In the genomic region with DNA sequence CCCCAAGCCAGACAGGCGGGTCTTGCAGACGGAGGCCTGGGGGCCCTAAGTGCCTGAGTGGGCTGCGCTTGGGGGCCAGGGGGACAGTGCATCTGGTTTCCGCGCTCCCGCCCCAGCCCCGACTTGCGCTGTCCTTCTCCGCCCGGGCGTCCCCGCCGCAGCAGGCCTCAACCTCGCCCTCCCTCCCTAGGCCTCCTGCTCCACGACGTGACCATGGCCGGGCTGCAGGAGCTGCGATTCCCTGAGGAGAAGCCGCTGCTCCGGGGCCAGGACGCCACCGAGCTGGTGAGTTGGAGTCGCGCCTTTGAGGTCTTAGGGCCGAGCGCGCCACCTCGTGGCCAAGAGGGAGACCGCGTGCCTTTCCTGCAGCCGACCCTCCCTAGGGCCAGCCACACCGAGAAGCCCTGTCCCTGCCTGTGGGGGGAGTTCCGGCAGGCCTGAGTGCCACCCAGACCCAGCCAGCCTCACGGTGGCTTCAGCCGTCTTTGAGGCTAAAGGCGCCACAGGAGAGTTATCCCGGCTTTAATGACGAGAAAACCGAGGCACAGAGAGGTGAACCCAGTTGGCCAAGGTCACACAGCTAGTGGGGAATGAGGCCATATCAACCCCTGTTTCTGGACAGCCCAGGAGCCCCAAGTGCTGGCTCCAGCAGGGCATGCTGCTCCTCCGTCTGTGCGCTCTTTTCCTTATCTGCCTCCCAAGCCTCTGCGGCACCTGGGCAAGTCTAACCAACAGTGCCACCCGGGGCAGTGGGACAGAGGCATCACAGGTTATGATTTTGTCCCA, we compare ENCODE assay signal across 1 cellular context.
A peak's percentile ranks its signal among the peaks of the same experiment; 100 is the strongest.
TF ChIP-seq lines count a peak whose summit lies in the region.

No MANE protein-coding gene starts in this region.

TF ChIP-seq in HepG2, 621 proteins besides CTCF, POLR2A, EP300 and RAD21 (continued from another document and continues in another):
- TF ChIP-seq BCLAF1 (IDR thresholded peaks at IDR 0.05) (no peak), ZNF816 (CRISPR knock-in tag; IDR thresholded peaks at IDR 0.05; ENCODE audit: borderline replicate concordance) (no peak), HNRNPL (IDR thresholded peaks at IDR 0.05; ENCODE audit: low read depth, low read length) (no peak), ATF2 (CRISPR knock-in tag; IDR thresholded peaks at IDR 0.05) (0 out of 2 replicates have a peak, but pooled peaks have one; percentile 38), TMF1 (CRISPR knock-in tag; IDR thresholded peaks at IDR 0.05; ENCODE audit: low read depth) (0 out of 2 replicates have a peak, but pooled peaks have one; percentile 53), ZNF550 (CRISPR knock-in tag; IDR thresholded peaks at IDR 0.05; ENCODE audit: borderline replicate concordance) (no peak), ZBTB7B (CRISPR knock-in tag; IDR thresholded peaks at IDR 0.05) (peak; percentile 30; the same call in 1 of the 2 replicates), SKIL (CRISPR knock-in tag; IDR thresholded peaks at IDR 0.05; ENCODE audit: borderline replicate concordance) (no peak), ZNF30 (CRISPR knock-in tag; IDR thresholded peaks at IDR 0.05) (no peak), KDM5B (CRISPR knock-in tag; IDR thresholded peaks at IDR 0.05; ENCODE audit: borderline replicate concordance) (peak; percentile 87; the same call in 1 of the 2 replicates), ZNF782 (CRISPR knock-in tag; IDR thresholded peaks at IDR 0.05; ENCODE audit: borderline replicate concordance) (no peak), ZNF589 (CRISPR knock-in tag; conservative IDR thresholded peaks at IDR 0.05) (no peak), THYN1 (CRISPR knock-in tag; IDR thresholded peaks at IDR 0.05; ENCODE audit: borderline replicate concordance, low read depth) (no peak), RBM22 (optimal IDR thresholded peaks at IDR 0.05; ENCODE audit: low read length) (no peak), SRY (CRISPR knock-in tag; IDR thresholded peaks at IDR 0.05) (0 out of 2 replicates have a peak, but pooled peaks have one; percentile 40), ATF7-NPFF (CRISPR knock-in tag; IDR thresholded peaks at IDR 0.05; ENCODE audit: low read depth) (no peak), ZNF768 (CRISPR knock-in tag; IDR thresholded peaks at IDR 0.05) (peak; percentile 99), TEF (CRISPR knock-in tag; IDR thresholded peaks at IDR 0.05) (no peak), MTA1 (CRISPR knock-in tag; IDR thresholded peaks at IDR 0.05; ENCODE audit: borderline replicate concordance) (peak; percentile 69; the same call in 1 of the 2 replicates), POLR2G (IDR thresholded peaks at IDR 0.05; ENCODE audit: low read depth, low read length) (no peak), U2AF2 (IDR thresholded peaks at IDR 0.05; ENCODE audit: low read depth, low read length) (no peak), MYC (CRISPR knock-in tag; IDR thresholded peaks at IDR 0.05; ENCODE audit: borderline replicate concordance) (peak; percentile 71; the same call in 1 of the 2 replicates), SPEN (CRISPR knock-in tag; IDR thresholded peaks at IDR 0.05; ENCODE audit: low read depth) (peak; percentile 75; the same call in 1 of the 2 replicates), PAX8 (CRISPR knock-in tag; IDR thresholded peaks at IDR 0.05; ENCODE audit: borderline replicate concordance) (0 out of 2 replicates have a peak, but pooled peaks have one; percentile 45)
- TF ChIP-seq, protein P1, sequence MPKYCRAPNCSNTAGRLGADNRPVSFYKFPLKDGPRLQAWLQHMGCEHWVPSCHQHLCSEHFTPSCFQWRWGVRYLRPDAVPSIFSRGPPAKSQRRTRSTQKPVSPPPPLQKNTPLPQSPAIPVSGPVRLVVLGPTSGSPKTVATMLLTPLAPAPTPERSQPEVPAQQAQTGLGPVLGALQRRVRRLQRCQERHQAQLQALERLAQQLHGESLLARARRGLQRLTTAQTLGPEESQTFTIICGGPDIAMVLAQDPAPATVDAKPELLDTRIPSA (CRISPR knock-in tag; IDR thresholded peaks at IDR 0.05; ENCODE audit: borderline replicate concordance), result no peak; the same call in 1 of the 2 replicates
- TF ChIP-seq, protein P2, sequence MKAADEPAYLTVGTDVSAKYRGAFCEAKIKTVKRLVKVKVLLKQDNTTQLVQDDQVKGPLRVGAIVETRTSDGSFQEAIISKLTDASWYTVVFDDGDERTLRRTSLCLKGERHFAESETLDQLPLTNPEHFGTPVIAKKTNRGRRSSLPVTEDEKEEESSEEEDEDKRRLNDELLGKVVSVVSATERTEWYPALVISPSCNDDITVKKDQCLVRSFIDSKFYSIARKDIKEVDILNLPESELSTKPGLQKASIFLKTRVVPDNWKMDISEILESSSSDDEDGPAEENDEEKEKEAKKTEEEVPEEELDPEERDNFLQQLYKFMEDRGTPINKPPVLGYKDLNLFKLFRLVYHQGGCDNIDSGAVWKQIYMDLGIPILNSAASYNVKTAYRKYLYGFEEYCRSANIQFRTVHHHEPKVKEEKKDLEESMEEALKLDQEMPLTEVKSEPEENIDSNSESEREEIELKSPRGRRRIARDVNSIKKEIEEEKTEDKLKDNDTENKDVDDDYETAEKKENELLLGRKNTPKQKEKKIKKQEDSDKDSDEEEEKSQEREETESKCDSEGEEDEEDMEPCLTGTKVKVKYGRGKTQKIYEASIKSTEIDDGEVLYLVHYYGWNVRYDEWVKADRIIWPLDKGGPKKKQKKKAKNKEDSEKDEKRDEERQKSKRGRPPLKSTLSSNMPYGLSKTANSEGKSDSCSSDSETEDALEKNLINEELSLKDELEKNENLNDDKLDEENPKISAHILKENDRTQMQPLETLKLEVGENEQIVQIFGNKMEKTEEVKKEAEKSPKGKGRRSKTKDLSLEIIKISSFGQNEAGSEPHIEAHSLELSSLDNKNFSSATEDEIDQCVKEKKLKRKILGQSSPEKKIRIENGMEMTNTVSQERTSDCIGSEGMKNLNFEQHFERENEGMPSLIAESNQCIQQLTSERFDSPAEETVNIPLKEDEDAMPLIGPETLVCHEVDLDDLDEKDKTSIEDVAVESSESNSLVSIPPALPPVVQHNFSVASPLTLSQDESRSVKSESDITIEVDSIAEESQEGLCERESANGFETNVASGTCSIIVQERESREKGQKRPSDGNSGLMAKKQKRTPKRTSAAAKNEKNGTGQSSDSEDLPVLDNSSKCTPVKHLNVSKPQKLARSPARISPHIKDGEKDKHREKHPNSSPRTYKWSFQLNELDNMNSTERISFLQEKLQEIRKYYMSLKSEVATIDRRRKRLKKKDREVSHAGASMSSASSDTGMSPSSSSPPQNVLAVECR (CRISPR knock-in tag; IDR thresholded peaks at IDR 0.05; ENCODE audit: borderline replicate concordance), result peak; percentile 22; the same call in 1 of the 2 replicates
- TF ChIP-seq, protein P3, sequence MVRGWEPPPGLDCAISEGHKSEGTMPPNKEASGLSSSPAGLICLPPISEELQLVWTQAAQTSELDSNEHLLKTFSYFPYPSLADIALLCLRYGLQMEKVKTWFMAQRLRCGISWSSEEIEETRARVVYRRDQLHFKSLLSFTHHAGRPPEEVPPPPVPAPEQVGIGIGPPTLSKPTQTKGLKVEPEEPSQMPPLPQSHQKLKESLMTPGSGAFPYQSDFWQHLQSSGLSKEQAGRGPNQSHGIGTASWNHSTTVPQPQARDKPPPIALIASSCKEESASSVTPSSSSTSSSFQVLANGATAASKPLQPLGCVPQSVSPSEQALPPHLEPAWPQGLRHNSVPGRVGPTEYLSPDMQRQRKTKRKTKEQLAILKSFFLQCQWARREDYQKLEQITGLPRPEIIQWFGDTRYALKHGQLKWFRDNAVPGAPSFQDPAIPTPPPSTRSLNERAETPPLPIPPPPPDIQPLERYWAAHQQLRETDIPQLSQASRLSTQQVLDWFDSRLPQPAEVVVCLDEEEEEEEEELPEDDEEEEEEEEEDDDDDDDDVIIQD (CRISPR knock-in tag; IDR thresholded peaks at IDR 0.05; ENCODE audit: low read depth), result no peak
- TF ChIP-seq, protein P4, sequence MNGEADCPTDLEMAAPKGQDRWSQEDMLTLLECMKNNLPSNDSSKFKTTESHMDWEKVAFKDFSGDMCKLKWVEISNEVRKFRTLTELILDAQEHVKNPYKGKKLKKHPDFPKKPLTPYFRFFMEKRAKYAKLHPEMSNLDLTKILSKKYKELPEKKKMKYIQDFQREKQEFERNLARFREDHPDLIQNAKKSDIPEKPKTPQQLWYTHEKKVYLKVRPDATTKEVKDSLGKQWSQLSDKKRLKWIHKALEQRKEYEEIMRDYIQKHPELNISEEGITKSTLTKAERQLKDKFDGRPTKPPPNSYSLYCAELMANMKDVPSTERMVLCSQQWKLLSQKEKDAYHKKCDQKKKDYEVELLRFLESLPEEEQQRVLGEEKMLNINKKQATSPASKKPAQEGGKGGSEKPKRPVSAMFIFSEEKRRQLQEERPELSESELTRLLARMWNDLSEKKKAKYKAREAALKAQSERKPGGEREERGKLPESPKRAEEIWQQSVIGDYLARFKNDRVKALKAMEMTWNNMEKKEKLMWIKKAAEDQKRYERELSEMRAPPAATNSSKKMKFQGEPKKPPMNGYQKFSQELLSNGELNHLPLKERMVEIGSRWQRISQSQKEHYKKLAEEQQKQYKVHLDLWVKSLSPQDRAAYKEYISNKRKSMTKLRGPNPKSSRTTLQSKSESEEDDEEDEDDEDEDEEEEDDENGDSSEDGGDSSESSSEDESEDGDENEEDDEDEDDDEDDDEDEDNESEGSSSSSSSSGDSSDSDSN (CRISPR knock-in tag; IDR thresholded peaks at IDR 0.05), result peak; percentile 48; the same call in 1 of the 2 replicates
- TF ChIP-seq, protein P5, sequence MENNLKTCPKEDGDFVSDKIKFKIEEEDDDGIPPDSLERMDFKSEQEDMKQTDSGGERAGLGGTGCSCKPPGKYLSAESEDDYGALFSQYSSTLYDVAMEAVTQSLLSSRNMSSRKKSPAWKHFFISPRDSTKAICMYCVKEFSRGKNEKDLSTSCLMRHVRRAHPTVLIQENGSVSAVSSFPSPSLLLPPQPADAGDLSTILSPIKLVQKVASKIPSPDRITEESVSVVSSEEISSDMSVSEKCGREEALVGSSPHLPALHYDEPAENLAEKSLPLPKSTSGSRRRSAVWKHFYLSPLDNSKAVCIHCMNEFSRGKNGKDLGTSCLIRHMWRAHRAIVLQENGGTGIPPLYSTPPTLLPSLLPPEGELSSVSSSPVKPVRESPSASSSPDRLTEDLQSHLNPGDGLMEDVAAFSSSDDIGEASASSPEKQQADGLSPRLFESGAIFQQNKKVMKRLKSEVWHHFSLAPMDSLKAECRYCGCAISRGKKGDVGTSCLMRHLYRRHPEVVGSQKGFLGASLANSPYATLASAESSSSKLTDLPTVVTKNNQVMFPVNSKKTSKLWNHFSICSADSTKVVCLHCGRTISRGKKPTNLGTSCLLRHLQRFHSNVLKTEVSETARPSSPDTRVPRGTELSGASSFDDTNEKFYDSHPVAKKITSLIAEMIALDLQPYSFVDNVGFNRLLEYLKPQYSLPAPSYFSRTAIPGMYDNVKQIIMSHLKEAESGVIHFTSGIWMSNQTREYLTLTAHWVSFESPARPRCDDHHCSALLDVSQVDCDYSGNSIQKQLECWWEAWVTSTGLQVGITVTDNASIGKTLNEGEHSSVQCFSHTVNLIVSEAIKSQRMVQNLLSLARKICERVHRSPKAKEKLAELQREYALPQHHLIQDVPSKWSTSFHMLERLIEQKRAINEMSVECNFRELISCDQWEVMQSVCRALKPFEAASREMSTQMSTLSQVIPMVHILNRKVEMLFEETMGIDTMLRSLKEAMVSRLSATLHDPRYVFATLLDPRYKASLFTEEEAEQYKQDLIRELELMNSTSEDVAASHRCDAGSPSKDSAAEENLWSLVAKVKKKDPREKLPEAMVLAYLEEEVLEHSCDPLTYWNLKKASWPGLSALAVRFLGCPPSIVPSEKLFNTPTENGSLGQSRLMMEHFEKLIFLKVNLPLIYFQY (CRISPR knock-in tag; IDR thresholded peaks at IDR 0.05; ENCODE audit: borderline replicate concordance), result no peak
